In the genomic region with DNA sequence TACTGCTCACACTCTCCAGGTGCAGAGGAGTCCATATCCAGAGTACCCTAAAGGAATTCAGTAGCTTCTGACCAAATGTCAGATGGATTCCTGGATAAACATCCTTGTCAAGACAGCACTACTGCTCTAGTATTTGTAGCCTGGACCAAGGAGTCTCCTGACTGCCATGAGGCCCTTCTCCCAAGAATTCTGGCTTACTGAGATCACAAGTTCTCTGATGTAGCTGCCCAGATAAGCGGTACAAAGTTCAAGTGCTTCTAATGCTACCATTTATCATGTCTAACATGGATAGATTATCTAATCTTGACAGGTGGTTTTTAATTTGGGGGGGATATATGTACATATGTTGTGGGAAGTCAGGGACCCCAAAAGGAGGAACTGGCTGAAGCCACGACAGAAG, we compare ENCODE assay signal across 24 cellular contexts.
"Had no signal": no experiment of that assay in that cellular context is flagged by ENCODE, and none has a peak within 500 bp of the region (broad histone marks: within the 10 kb centered on the region; RNA-seq: fewer than 3 reads in every experiment).

No MANE protein-coding gene starts in this region.

- H3K27me3 ChIP-seq: brain microvascular endothelial cell, MG63, Peyer's patch had no signal

- H3K27me3 Mint-ChIP-seq: activated CD8-positive, alpha-beta memory T cell treated with anti-CD3 and anti-CD28 coated beads, Interleukin-2, amount 10 ng/mL, durations not matched to agents 7 days and 5 days; activated naive CD8-positive, alpha-beta T cell; activated T-cell treated with anti-CD3 and anti-CD28 coated beads, Interleukin-2, amount 50 U/mL, for 24 hours had no signal

- H3K36me3 ChIP-seq: brain microvascular endothelial cell, MG63, Peyer's patch had no signal

- H3K9me3 ChIP-seq: MG63, Peyer's patch had no signal

- DNase-seq: activated CD4-positive, alpha-beta T cell treated with anti-CD3 and anti-CD28 coated beads for 48 hours; activated CD4-positive, alpha-beta T cell treated with anti-CD3 and anti-CD28 coated beads, Interleukin-2, amount 50 U/mL, for 48 hours; activated CD4-positive, CD25-positive, alpha-beta regulatory T cell treated with anti-CD3 and anti-CD28 coated beads, Interleukin-2, amount 50 U/mL, for 72 hours; activated CD8-positive, alpha-beta memory T cell treated with anti-CD3 and anti-CD28 coated beads, Interleukin-2, amount 10 ng/mL, durations not matched to agents 7 days and 5 days; activated effector memory CD4-positive, alpha-beta T cell treated with anti-CD3 and anti-CD28 coated beads, Interleukin-2, amount 50 U/mL, for 16 hours; activated naive CD4-positive, alpha-beta T cell treated with anti-CD3 and anti-CD28 coated beads for 36 hours; activated T-cell treated with anti-CD3 and anti-CD28 coated beads, Interleukin-2, amount 50 U/mL, for 24 hours; brain microvascular endothelial cell; cerebellar nuclear complex; MG63; MV-4-11; NCI-H1092 treated with DMSO at 0.1 percent for 48 hours; NCI-H1417 treated with DMSO at 0.1 percent for 48 hours; NCI-H1694; NCI-H2029; NCI-H345; NCI-H510A; NCI-H526 treated with DMSO at 0.1 percent for 48 hours; Peyer's patch; Right ventricle myocardium superior had no signal

- H3K27ac ChIP-seq: brain microvascular endothelial cell, KMS-11, Peyer's patch, RWPE1 had no signal

- H3K9ac ChIP-seq: KMS-11 had no signal

- H3K36me3 Mint-ChIP-seq: activated naive CD8-positive, alpha-beta T cell had no signal

- H3K4me3 Mint-ChIP-seq: activated CD8-positive, alpha-beta memory T cell treated with anti-CD3 and anti-CD28 coated beads, Interleukin-2, amount 10 ng/mL, durations not matched to agents 7 days and 5 days; activated naive CD4-positive, alpha-beta T cell treated with anti-CD3 and anti-CD28 coated beads for 36 hours; activated naive CD8-positive, alpha-beta T cell; activated T-cell treated with anti-CD3 and anti-CD28 coated beads, Interleukin-2, amount 50 U/mL, for 24 hours; T-helper 1 cell treated with Interleukin-12 subunit alpha and Interleukin-12 subunit beta and Interleukin-4 antibody, amounts not matched to agents 30 μg/mL and 1 μg/mL, for 36 hours had no signal

- H3K4me1 ChIP-seq: Peyer's patch had no signal

- H3K27ac Mint-ChIP-seq: activated CD8-positive, alpha-beta memory T cell treated with anti-CD3 and anti-CD28 coated beads, Interleukin-2, amount 10 ng/mL, durations not matched to agents 7 days and 5 days; activated naive CD4-positive, alpha-beta T cell treated with anti-CD3 and anti-CD28 coated beads for 36 hours; activated naive CD8-positive, alpha-beta T cell; activated T-cell treated with anti-CD3 and anti-CD28 coated beads, Interleukin-2, amount 50 U/mL, for 24 hours; T-helper 1 cell treated with Interleukin-12 subunit alpha and Interleukin-12 subunit beta and Interleukin-4 antibody, amounts not matched to agents 30 μg/mL and 1 μg/mL, for 36 hours had no signal

- H3K4me2 ChIP-seq: KMS-11 had no signal

- ATAC-seq: activated CD8-positive, alpha-beta memory T cell treated with anti-CD3 and anti-CD28 coated beads, Interleukin-2, amount 10 ng/mL, durations not matched to agents 7 days and 5 days had no signal

- H3K4me3 ChIP-seq: MG63, Peyer's patch had no signal
